In the genomic region with DNA sequence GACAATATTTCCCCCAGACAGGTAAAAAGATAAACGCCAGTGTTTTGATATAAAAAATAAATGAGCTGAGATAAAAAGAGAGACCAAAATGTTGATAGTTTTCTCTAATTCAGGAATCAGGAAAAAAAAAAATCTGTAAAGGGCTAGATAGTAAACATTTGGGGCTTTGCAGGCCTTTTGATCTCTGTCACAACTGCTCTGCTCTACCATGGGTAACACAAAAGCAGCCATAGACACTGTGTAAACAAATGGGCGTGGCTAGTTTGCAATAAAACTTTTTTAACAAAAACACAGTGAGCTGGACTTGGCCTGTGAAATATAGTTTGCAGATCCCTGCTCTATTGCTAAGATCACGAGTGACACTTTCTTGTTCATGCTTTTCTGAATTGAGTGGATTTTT, we compare ENCODE assay signal across 1 cellular context.
A peak's percentile ranks its signal among the peaks of the same experiment; 100 is the strongest.
TF ChIP-seq lines count a peak whose summit lies in the region.

No MANE protein-coding gene starts in this region.

TF ChIP-seq in HepG2, 621 proteins besides CTCF, POLR2A, EP300 and RAD21 (continued from another document and continues in another):
- TF ChIP-seq, protein P1, sequence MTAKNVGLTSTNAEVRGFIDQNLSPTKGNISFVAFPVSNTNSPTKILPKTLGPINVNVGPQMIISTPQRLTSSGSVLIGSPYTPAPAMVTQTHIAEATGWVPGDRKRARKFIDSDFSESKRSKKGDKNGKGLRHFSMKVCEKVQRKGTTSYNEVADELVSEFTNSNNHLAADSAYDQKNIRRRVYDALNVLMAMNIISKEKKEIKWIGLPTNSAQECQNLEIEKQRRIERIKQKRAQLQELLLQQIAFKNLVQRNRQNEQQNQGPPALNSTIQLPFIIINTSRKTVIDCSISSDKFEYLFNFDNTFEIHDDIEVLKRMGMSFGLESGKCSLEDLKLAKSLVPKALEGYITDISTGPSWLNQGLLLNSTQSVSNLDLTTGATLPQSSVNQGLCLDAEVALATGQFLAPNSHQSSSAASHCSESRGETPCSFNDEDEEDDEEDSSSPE (CRISPR knock-in tag; IDR thresholded peaks at IDR 0.05), result no peak
- peak; percentile 46; the same call in 1 of the 2 replicates for TF ChIP-seq ZFX (CRISPR knock-in tag; IDR thresholded peaks at IDR 0.05; ENCODE audit: low read depth)
- TF ChIP-seq FOXO1 (CRISPR knock-in tag; IDR thresholded peaks at IDR 0.05), result peak; percentile 92
- no peak for TF ChIP-seq TCF12 (IDR thresholded peaks at IDR 0.05)
- 0 out of 2 replicates have a peak, but pooled peaks have one; percentile 12 for TF ChIP-seq TCF12 (CRISPR knock-in tag; IDR thresholded peaks at IDR 0.05)
- TF ChIP-seq, protein P2, sequence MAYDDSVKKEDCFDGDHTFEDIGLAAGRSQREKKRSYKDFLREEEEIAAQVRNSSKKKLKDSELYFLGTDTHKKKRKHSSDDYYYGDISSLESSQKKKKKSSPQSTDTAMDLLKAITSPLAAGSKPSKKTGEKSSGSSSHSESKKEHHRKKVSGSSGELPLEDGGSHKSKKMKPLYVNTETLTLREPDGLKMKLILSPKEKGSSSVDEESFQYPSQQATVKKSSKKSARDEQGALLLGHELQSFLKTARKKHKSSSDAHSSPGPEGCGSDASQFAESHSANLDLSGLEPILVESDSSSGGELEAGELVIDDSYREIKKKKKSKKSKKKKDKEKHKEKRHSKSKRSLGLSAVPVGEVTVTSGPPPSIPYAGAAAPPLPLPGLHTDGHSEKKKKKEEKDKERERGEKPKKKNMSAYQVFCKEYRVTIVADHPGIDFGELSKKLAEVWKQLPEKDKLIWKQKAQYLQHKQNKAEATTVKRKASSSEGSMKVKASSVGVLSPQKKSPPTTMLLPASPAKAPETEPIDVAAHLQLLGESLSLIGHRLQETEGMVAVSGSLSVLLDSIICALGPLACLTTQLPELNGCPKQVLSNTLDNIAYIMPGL (CRISPR knock-in tag; IDR thresholded peaks at IDR 0.05; ENCODE audit: borderline replicate concordance in 1 of 2, low read depth in 1 of 2), result no peak
- TF ChIP-seq KDM1A (CRISPR knock-in tag; IDR thresholded peaks at IDR 0.05), result no peak
- TF ChIP-seq ZNF781 (CRISPR knock-in tag; IDR thresholded peaks at IDR 0.05; ENCODE audit: borderline replicate concordance, not compliant biosample characterization), result no peak
- TF ChIP-seq, protein P3, sequence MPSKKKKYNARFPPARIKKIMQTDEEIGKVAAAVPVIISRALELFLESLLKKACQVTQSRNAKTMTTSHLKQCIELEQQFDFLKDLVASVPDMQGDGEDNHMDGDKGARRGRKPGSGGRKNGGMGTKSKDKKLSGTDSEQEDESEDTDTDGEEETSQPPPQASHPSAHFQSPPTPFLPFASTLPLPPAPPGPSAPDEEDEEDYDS (CRISPR knock-in tag; IDR thresholded peaks at IDR 0.05), result peak; percentile 52; the same call in 1 of the 2 replicates
- peak; percentile 63 for TF ChIP-seq NR2F6 (IDR thresholded peaks at IDR 0.05)
- peak; percentile 48; the same call in 1 of the 2 replicates for TF ChIP-seq NR2F6 (CRISPR knock-in tag; IDR thresholded peaks at IDR 0.05)
- TF ChIP-seq AGO2 (optimal IDR thresholded peaks at IDR 0.05; ENCODE audit: low read depth, low read length), result no peak
- no peak for TF ChIP-seq ZNF660 (CRISPR knock-in tag; IDR thresholded peaks at IDR 0.05; ENCODE audit: borderline replicate concordance, low read depth)
- no peak for TF ChIP-seq ZBTB3 (CRISPR knock-in tag; IDR thresholded peaks at IDR 0.05; ENCODE audit: borderline replicate concordance, low read depth)
- TF ChIP-seq YY1 (IDR thresholded peaks at IDR 0.05; ENCODE audit: insufficient read depth, insufficient replicate concordance, low read depth, low read length), result peak; percentile 48
- TF ChIP-seq MEF2D (CRISPR knock-in tag; IDR thresholded peaks at IDR 0.05), result peak; percentile 41; the same call in 1 of the 2 replicates
- TF ChIP-seq, protein P4, sequence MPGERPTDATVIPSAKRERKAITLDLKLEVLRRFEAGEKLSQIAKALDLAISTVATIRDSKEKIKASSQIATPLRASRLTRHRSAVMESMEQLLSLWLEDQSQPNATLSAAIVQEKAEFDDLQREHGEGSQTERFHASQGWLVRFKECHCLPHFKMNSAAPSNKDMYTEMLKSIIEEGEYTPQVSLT (CRISPR knock-in tag; IDR thresholded peaks at IDR 0.05; ENCODE audit: borderline replicate concordance, low read depth), result no peak
- TF ChIP-seq ZNF644 (CRISPR knock-in tag; IDR thresholded peaks at IDR 0.05; ENCODE audit: low read depth), result peak; percentile 63; the same call in 1 of the 2 replicates
- no peak for TF ChIP-seq ZBTB42 (CRISPR knock-in tag; IDR thresholded peaks at IDR 0.05)
- peak; percentile 91 for TF ChIP-seq ELF3 (CRISPR knock-in tag; IDR thresholded peaks at IDR 0.05)
- TF ChIP-seq CREM (IDR thresholded peaks at IDR 0.05), result peak; percentile 83
- no peak for TF ChIP-seq CREM (CRISPR knock-in tag; IDR thresholded peaks at IDR 0.05)
- TF ChIP-seq, protein P5, sequence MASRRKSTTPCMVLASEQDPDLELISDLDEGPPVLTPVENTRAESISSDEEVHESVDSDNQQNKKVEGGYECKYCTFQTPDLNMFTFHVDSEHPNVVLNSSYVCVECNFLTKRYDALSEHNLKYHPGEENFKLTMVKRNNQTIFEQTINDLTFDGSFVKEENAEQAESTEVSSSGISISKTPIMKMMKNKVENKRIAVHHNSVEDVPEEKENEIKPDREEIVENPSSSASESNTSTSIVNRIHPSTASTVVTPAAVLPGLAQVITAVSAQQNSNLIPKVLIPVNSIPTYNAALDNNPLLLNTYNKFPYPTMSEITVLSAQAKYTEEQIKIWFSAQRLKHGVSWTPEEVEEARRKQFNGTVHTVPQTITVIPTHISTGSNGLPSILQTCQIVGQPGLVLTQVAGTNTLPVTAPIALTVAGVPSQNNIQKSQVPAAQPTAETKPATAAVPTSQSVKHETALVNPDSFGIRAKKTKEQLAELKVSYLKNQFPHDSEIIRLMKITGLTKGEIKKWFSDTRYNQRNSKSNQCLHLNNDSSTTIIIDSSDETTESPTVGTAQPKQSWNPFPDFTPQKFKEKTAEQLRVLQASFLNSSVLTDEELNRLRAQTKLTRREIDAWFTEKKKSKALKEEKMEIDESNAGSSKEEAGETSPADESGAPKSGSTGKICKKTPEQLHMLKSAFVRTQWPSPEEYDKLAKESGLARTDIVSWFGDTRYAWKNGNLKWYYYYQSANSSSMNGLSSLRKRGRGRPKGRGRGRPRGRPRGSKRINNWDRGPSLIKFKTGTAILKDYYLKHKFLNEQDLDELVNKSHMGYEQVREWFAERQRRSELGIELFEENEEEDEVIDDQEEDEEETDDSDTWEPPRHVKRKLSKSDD (CRISPR knock-in tag; IDR thresholded peaks at IDR 0.05; ENCODE audit: low read depth), result no peak
- peak; percentile 58; the same call in 1 of the 2 replicates for TF ChIP-seq TBX2 (CRISPR knock-in tag; IDR thresholded peaks at IDR 0.05; ENCODE audit: borderline replicate concordance)
- TF ChIP-seq, protein P6, sequence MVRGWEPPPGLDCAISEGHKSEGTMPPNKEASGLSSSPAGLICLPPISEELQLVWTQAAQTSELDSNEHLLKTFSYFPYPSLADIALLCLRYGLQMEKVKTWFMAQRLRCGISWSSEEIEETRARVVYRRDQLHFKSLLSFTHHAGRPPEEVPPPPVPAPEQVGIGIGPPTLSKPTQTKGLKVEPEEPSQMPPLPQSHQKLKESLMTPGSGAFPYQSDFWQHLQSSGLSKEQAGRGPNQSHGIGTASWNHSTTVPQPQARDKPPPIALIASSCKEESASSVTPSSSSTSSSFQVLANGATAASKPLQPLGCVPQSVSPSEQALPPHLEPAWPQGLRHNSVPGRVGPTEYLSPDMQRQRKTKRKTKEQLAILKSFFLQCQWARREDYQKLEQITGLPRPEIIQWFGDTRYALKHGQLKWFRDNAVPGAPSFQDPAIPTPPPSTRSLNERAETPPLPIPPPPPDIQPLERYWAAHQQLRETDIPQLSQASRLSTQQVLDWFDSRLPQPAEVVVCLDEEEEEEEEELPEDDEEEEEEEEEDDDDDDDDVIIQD (CRISPR knock-in tag; IDR thresholded peaks at IDR 0.05; ENCODE audit: low read depth), result peak; percentile 88; the same call in 1 of the 2 replicates
- no peak for TF ChIP-seq NBN (conservative IDR thresholded peaks at IDR 0.05)
- TF ChIP-seq ARNT (IDR thresholded peaks at IDR 0.05), result no peak
- TF ChIP-seq MIER3 (CRISPR knock-in tag; IDR thresholded peaks at IDR 0.05; ENCODE audit: borderline replicate concordance), result 0 out of 2 replicates have a peak, but pooled peaks have one; percentile 43
- TF ChIP-seq MED1 (CRISPR knock-in tag; IDR thresholded peaks at IDR 0.05), result peak; percentile 74
- peak; percentile 62; the same call in 1 of the 2 replicates for TF ChIP-seq KLF12 (CRISPR knock-in tag; IDR thresholded peaks at IDR 0.05; ENCODE audit: borderline replicate concordance)
- no peak for TF ChIP-seq SATB2 (CRISPR knock-in tag; IDR thresholded peaks at IDR 0.05)
- TF ChIP-seq PPARG (CRISPR knock-in tag; conservative IDR thresholded peaks at IDR 0.05), result peak; percentile 40; the same call in 1 of the 2 replicates
- 0 out of 2 replicates have a peak, but pooled peaks have one; percentile 19 for TF ChIP-seq SMC3 (IDR thresholded peaks at IDR 0.05; ENCODE audit: low read length)
- TF ChIP-seq GATA4 (IDR thresholded peaks at IDR 0.05; ENCODE audit: borderline replicate concordance, low read depth), result peak; percentile 51; the same call in 1 of the 2 replicates
- TF ChIP-seq, protein P7, sequence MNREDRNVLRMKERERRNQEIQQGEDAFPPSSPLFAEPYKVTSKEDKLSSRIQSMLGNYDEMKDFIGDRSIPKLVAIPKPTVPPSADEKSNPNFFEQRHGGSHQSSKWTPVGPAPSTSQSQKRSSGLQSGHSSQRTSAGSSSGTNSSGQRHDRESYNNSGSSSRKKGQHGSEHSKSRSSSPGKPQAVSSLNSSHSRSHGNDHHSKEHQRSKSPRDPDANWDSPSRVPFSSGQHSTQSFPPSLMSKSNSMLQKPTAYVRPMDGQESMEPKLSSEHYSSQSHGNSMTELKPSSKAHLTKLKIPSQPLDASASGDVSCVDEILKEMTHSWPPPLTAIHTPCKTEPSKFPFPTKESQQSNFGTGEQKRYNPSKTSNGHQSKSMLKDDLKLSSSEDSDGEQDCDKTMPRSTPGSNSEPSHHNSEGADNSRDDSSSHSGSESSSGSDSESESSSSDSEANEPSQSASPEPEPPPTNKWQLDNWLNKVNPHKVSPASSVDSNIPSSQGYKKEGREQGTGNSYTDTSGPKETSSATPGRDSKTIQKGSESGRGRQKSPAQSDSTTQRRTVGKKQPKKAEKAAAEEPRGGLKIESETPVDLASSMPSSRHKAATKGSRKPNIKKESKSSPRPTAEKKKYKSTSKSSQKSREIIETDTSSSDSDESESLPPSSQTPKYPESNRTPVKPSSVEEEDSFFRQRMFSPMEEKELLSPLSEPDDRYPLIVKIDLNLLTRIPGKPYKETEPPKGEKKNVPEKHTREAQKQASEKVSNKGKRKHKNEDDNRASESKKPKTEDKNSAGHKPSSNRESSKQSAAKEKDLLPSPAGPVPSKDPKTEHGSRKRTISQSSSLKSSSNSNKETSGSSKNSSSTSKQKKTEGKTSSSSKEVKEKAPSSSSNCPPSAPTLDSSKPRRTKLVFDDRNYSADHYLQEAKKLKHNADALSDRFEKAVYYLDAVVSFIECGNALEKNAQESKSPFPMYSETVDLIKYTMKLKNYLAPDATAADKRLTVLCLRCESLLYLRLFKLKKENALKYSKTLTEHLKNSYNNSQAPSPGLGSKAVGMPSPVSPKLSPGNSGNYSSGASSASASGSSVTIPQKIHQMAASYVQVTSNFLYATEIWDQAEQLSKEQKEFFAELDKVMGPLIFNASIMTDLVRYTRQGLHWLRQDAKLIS (CRISPR knock-in tag; IDR thresholded peaks at IDR 0.05), result no peak
- TF ChIP-seq, protein P8, sequence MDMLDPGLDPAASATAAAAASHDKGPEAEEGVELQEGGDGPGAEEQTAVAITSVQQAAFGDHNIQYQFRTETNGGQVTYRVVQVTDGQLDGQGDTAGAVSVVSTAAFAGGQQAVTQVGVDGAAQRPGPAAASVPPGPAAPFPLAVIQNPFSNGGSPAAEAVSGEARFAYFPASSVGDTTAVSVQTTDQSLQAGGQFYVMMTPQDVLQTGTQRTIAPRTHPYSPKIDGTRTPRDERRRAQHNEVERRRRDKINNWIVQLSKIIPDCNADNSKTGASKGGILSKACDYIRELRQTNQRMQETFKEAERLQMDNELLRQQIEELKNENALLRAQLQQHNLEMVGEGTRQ (IDR thresholded peaks at IDR 0.05; ENCODE audit: low read depth, low read length), result no peak
- TF ChIP-seq, protein P8 (CRISPR knock-in tag; IDR thresholded peaks at IDR 0.05; ENCODE audit: borderline replicate concordance), result no peak
- TF ChIP-seq, protein P9, sequence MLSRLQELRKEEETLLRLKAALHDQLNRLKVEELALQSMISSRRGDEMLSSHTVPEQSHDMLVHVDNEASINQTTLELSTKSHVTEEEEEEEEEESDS (CRISPR knock-in tag; IDR thresholded peaks at IDR 0.05; ENCODE audit: borderline replicate concordance), result no peak
- TF ChIP-seq SRSF1 (optimal IDR thresholded peaks at IDR 0.05; ENCODE audit: low read depth, low read length), result no peak
- TF ChIP-seq NFE2 (CRISPR knock-in tag; IDR thresholded peaks at IDR 0.05), result no peak
- peak; percentile 80 for TF ChIP-seq ERF (CRISPR knock-in tag; IDR thresholded peaks at IDR 0.05)
- TF ChIP-seq ZBTB8A (CRISPR knock-in tag; IDR thresholded peaks at IDR 0.05; ENCODE audit: borderline replicate concordance, low read depth), result 0 out of 2 replicates have a peak, but pooled peaks have one; percentile 3
- peak; percentile 44; the same call in 1 of the 2 replicates for TF ChIP-seq ZNF292 (CRISPR knock-in tag; IDR thresholded peaks at IDR 0.05; ENCODE audit: borderline replicate concordance, low read depth)
- no peak for TF ChIP-seq ZSCAN29 (CRISPR knock-in tag; conservative IDR thresholded peaks at IDR 0.05)
- TF ChIP-seq, protein P10, sequence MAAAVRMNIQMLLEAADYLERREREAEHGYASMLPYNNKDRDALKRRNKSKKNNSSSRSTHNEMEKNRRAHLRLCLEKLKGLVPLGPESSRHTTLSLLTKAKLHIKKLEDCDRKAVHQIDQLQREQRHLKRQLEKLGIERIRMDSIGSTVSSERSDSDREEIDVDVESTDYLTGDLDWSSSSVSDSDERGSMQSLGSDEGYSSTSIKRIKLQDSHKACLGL (CRISPR knock-in tag; IDR thresholded peaks at IDR 0.05), result no peak
- 0 out of 2 replicates have a peak, but pooled peaks have one; percentile 48 for TF ChIP-seq MBD4 (IDR thresholded peaks at IDR 0.05; ENCODE audit: borderline replicate concordance, low read length)
- TF ChIP-seq SMAD3 (CRISPR knock-in tag; IDR thresholded peaks at IDR 0.05), result peak; percentile 88; the same call in 1 of the 2 replicates
- 0 out of 2 replicates have a peak, but pooled peaks have one; percentile 30 for TF ChIP-seq KDM3A (CRISPR knock-in tag; IDR thresholded peaks at IDR 0.05; ENCODE audit: low read depth)
- no peak for TF ChIP-seq ZNF768 (CRISPR knock-in tag; IDR thresholded peaks at IDR 0.05)
- no peak for TF ChIP-seq ZNF143 (CRISPR knock-in tag; IDR thresholded peaks at IDR 0.05)
